In the genomic region with DNA sequence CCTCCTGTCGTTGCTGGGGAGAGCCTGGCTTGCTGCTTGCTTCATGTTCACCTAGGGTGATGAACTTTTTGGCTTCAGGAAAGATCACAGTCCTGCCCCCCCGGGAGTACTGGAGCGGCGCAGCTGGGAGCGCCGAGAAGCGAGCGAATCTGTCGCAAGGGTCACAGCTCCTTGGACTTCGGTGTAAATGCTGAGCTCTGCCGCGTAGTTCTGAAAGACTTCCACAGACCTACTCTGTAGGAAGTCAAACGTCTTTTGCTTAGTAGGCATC, we compare ENCODE assay signal across 8 cellular contexts. TPM values are rescaled to one million over a fixed set of nuclear protein-coding genes. Genes with fewer than 3 reads are reported as not detected.
DNase-seq lines count a peak whose midpoint lies in the region; ATAC-seq and TF ChIP-seq lines count a peak whose summit lies in the region.

No MANE protein-coding gene starts in this region.

- DNase-seq in ACHN (peak; percentile 45), left ventricle myocardium inferior (no peak), gastrocnemius medialis (peak; percentile 58 to 80), HEK293T (ENCODE audit: extremely low spot score) (no peak), NCI-H2196 treated with DMSO at 0.1 percent for 48 hours (lab: John Stamatoyannopoulos, UW; ENCODE audit: unreplicated experiment) (no peak)
- DNase-seq in NK-92 treated with Interleukin-12 subunit alpha and Interleukin-12 subunit beta, amount 100 ng/mL, for 24 hours (lab: John Stamatoyannopoulos, UW): no peak

- POLR2A ChIA-PET in HEK293 (lab: Yijun Ruan, JAX): interaction anchor here (1.0 to 2.3 kb wide), 2 partner anchors 10 to 39 kb away, joined by 3 to 35 read pairs; a partner anchor contains a TSS
- POLR2A ChIA-PET in HEK293T (lab: Yijun Ruan, JAX): interaction anchor here (1.1 kb wide), 1 partner anchor 10 kb away, joined by 3 read pairs; a partner anchor contains a TSS

- peak overlapping the region; percentile 98 for H3K27ac Mint-ChIP-seq in activated T-helper 17 cell treated with anti-CD3 and anti-CD28 coated beads, Interleukin-2, amount 50 U/mL, for 72 hours

- H3K9me3 ChIP-seq in HEK293 (ENCODE audit: control insufficient read depth, insufficient read depth, low read depth, low read length) (no peaks in the 10 kb centered on the region), left ventricle myocardium inferior (replicated peaks) (no peaks in the 10 kb centered on the region), gastrocnemius medialis (no peaks in the 10 kb centered on the region)

- H3K36me3 ChIP-seq in HEK293 (ENCODE audit: control insufficient read depth in 2 of 2, insufficient read depth in 1 of 2, low read length in 2 of 2): peaks cover 0 to 15% of the 10 kb centered on the region in 2 experiments; a peak in 2 of 3 replicates
- H3K36me3 ChIP-seq in left ventricle myocardium inferior: peaks cover 21% of the 10 kb centered on the region
- peaks cover 0 to 13% of the 10 kb centered on the region in 2 donors for H3K36me3 ChIP-seq in gastrocnemius medialis

- H3K4me3 ChIP-seq in HEK293 (ENCODE audit: low read depth, low read length): peak overlapping the region; percentile 85
- peak overlapping the region; percentile 82 for H3K4me3 ChIP-seq in left ventricle myocardium inferior
- peak overlapping the region; percentile 77 to 98 (median 94) for H3K4me3 ChIP-seq in gastrocnemius medialis

- H3K36me3 Mint-ChIP-seq in activated T-helper 17 cell treated with anti-CD3 and anti-CD28 coated beads, Interleukin-2, amount 50 U/mL, for 72 hours (ENCODE audit: low read depth): peaks cover 61% of the 10 kb centered on the region

- no peak for ATAC-seq in activated T-helper 17 cell treated with anti-CD3 and anti-CD28 coated beads, Interleukin-2, amount 50 U/mL, for 72 hours (replicated peaks)
- ATAC-seq in gastrocnemius medialis: peak; percentile 1 to 10

- no peaks in the 10 kb centered on the region for H3K27me3 Mint-ChIP-seq in activated T-helper 17 cell treated with anti-CD3 and anti-CD28 coated beads, Interleukin-2, amount 50 U/mL, for 72 hours

- no peak for TF ChIP-seq CTCF in HEK293 (tag by site-specific recombination; IDR thresholded peaks at IDR 0.05)
- TF ChIP-seq CTCF in left ventricle myocardium inferior (IDR thresholded peaks at IDR 0.05; ENCODE audit: borderline replicate concordance): no peak
- no peak for TF ChIP-seq CTCF in gastrocnemius medialis (IDR thresholded peaks at IDR 0.05 in 4 of 5, conservative IDR thresholded peaks at IDR 0.05 in 1 of 5)

- peak overlapping the region; percentile 92 for H3K4me3 Mint-ChIP-seq in activated T-helper 17 cell treated with anti-CD3 and anti-CD28 coated beads, Interleukin-2, amount 50 U/mL, for 72 hours

- in situ Hi-C loops in ACHN (cut with HindIII; ENCODE audit: low pct_ligation_motif_present, low pct_unique_long_range_greater_than_20kb, low sequenced_read_pairs) (no loop called here), gastrocnemius medialis (cut with MboI; ENCODE audit: low sequenced_read_pairs in 4 of 4) (loop anchor here in 2 of 4 donors (25.0 kb wide), 1 partner anchor 196 kb away; a partner anchor contains a TSS)

- intact Hi-C loops in left ventricle myocardium inferior (cut with micrococcal nuclease) (no loop called here), gastrocnemius medialis (cut with DNase I; ENCODE audit: low total_unique reads) (loop anchor here (2.0 to 10.0 kb wide), 3 partner anchors 13 to 439 kb away; no protein-coding TSS in a partner anchor)

- peaks cover 2% of the 10 kb centered on the region; the same call in 1 of the 2 replicates for H3K4me1 ChIP-seq in HEK293 (ENCODE audit: control insufficient read depth, insufficient read depth, low read length)
- peaks cover 58% of the 10 kb centered on the region for H3K4me1 ChIP-seq in left ventricle myocardium inferior
- peaks cover 23 to 26% of the 10 kb centered on the region in 2 donors for H3K4me1 ChIP-seq in gastrocnemius medialis

- CTCF ChIA-PET in HEK293 (lab: Yijun Ruan, JAX) (interaction anchor here (1.1 to 1.5 kb wide), 4 partner anchors 14 to 104 kb away, joined by 3 to 5 read pairs (median 3); no protein-coding TSS in a partner anchor), HEK293T (lab: Yijun Ruan, JAX) (interaction anchor here (0.8 kb wide), 1 partner anchor 104 kb away, joined by 6 read pairs; no protein-coding TSS in a partner anchor)

- peaks cover 12% of the 10 kb centered on the region for H3K4me1 Mint-ChIP-seq in activated T-helper 17 cell treated with anti-CD3 and anti-CD28 coated beads, Interleukin-2, amount 50 U/mL, for 72 hours

- H3K27me3 ChIP-seq in left ventricle myocardium inferior (ENCODE audit: low read depth) (no peaks in the 10 kb centered on the region), gastrocnemius medialis (no peaks in the 10 kb centered on the region)

- TF ChIP-seq POLR2A in gastrocnemius medialis (IDR thresholded peaks at IDR 0.05): no peak

- H3K27ac ChIP-seq in HEK293 (ENCODE audit: extremely low read depth, low read depth, low read length) (peak overlapping the region; percentile 68; the same call in 1 of the 2 replicates), left ventricle myocardium inferior (replicated peaks) (peak overlapping the region; percentile 96), gastrocnemius medialis (peak overlapping the region; percentile 97 to 100 (median 99))

- H3K9me3 Mint-ChIP-seq in activated T-helper 17 cell treated with anti-CD3 and anti-CD28 coated beads, Interleukin-2, amount 50 U/mL, for 72 hours: no peaks in the 10 kb centered on the region

TF ChIP-seq in HEK293, 187 proteins besides CTCF, POLR2A, EP300 and RAD21:
- no peak for TF ChIP-seq ZNF548 (tag by site-specific recombination; IDR thresholded peaks at IDR 0.05)
- no peak for TF ChIP-seq KLF10 (tag by site-specific recombination; IDR thresholded peaks at IDR 0.05)
- TF ChIP-seq MYNN (tag by site-specific recombination; IDR thresholded peaks at IDR 0.05; ENCODE audit: borderline replicate concordance): no peak
- 0 out of 2 replicates have a peak, but pooled peaks have one; percentile 17 for TF ChIP-seq ZIC2 (tag by site-specific recombination; IDR thresholded peaks at IDR 0.05)
- peak; percentile 80 for TF ChIP-seq ZBTB17 (tag by site-specific recombination; IDR thresholded peaks at IDR 0.05)
- 0 out of 2 replicates have a peak, but pooled peaks have one; percentile 20 for TF ChIP-seq GLIS1 (tag by site-specific recombination; IDR thresholded peaks at IDR 0.05)
- peak; percentile 2; the same call in 1 of the 2 replicates for TF ChIP-seq ZNF2 (tag by site-specific recombination; IDR thresholded peaks at IDR 0.05)
- TF ChIP-seq, protein P1, sequence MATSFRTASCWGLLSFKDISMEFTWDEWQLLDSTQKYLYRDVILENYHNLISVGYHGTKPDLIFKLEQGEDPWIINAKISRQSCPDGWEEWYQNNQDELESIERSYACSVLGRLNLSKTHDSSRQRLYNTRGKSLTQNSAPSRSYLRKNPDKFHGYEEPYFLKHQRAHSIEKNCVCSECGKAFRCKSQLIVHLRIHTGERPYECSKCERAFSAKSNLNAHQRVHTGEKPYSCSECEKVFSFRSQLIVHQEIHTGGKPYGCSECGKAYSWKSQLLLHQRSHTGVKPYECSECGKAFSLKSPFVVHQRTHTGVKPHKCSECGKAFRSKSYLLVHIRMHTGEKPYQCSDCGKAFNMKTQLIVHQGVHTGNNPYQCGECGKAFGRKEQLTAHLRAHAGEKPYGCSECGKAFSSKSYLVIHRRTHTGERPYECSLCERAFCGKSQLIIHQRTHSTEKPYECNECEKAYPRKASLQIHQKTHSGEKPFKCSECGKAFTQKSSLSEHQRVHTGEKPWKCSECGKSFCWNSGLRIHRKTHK (tag by site-specific recombination; IDR thresholded peaks at IDR 0.05): no peak
- no peak for TF ChIP-seq ZNF624 (tag by site-specific recombination; IDR thresholded peaks at IDR 0.05)

TF ChIP-seq in HEK293T, 16 proteins besides CTCF, POLR2A, EP300 and RAD21:
- TF ChIP-seq HDGF (IDR thresholded peaks at IDR 0.05; ENCODE audit: borderline replicate concordance) (no peak), BHLHE40 (IDR thresholded peaks at IDR 0.05; ENCODE audit: borderline replicate concordance) (no peak), ELF4 (IDR thresholded peaks at IDR 0.05) (no peak), ARNT (IDR thresholded peaks at IDR 0.05) (no peak), LEF1 (IDR thresholded peaks at IDR 0.05; ENCODE audit: borderline replicate concordance) (no peak), FOXA1 (IDR thresholded peaks at IDR 0.05) (no peak), ZNF384 (IDR thresholded peaks at IDR 0.05) (no peak), FOXM1 (IDR thresholded peaks at IDR 0.05; ENCODE audit: borderline replicate concordance) (no peak), NFRKB (IDR thresholded peaks at IDR 0.05) (no peak), TARDBP (IDR thresholded peaks at IDR 0.05) (no peak), SUZ12 (IDR thresholded peaks at IDR 0.05) (no peak)
- TF ChIP-seq, protein P2, sequence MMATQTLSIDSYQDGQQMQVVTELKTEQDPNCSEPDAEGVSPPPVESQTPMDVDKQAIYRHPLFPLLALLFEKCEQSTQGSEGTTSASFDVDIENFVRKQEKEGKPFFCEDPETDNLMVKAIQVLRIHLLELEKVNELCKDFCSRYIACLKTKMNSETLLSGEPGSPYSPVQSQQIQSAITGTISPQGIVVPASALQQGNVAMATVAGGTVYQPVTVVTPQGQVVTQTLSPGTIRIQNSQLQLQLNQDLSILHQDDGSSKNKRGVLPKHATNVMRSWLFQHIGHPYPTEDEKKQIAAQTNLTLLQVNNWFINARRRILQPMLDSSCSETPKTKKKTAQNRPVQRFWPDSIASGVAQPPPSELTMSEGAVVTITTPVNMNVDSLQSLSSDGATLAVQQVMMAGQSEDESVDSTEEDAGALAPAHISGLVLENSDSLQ (IDR thresholded peaks at IDR 0.05): no peak

RNA-seq across cellular contexts. Expression of a gene that starts 2.7 kb away (rescaled TPM):
- 10 to 100 TPM; 13.3 to 24.0 TPM for total RNA-seq in activated T-helper 17 cell treated with anti-CD3 and anti-CD28 coated beads, Interleukin-2, amount 50 U/mL, for 72 hours
- 6.9 TPM for total RNA-seq in left ventricle myocardium inferior
- total RNA-seq in gastrocnemius medialis: 10 to 100 TPM in 2 of 4 donors, 1 to 10 TPM in 2; 5.9 to 18.2 (median 13.5) TPM

RNA-seq across cellular contexts. Expression of a gene that starts 10.3 kb away (rescaled TPM):
- total RNA-seq in activated T-helper 17 cell treated with anti-CD3 and anti-CD28 coated beads, Interleukin-2, amount 50 U/mL, for 72 hours: 10 to 100 TPM; 44.2 to 93.4 TPM
- total RNA-seq in left ventricle myocardium inferior (52.8 TPM), gastrocnemius medialis (10 to 100 TPM; 22.5 to 34.8 (median 28.0) TPM)

Comparison
In these comparisons a context has a peak if more than half of its experiments do, and no peak if none do; other contexts are left out.
1. DNase-seq: peak in ACHN (single experiment) and gastrocnemius medialis (2 of 2); none in left ventricle myocardium inferior (single experiment), HEK293T (single experiment), NCI-H2196 treated with DMSO at 0.1 percent for 48 hours (single experiment) and NK-92 treated with Interleukin-12 subunit alpha and Interleukin-12 subunit beta, amount 100 ng/mL, for 24 hours (single experiment).
2. Peak in every context shown above with its lines, with median percentiles within 50 percentile points of each other: H3K27ac ChIP-seq and H3K4me3 ChIP-seq.